Comparison of ENCODE assay signal across 2 cellular contexts in genomic region chr11:134332782-134333181, GRCh38.
TF ChIP-seq lines count a peak whose summit lies in the region.

No MANE protein-coding gene starts in this region.

TF ChIP-seq in A549, 52 proteins besides CTCF, POLR2A, EP300 and RAD21:
- TF ChIP-seq ELK1 (IDR thresholded peaks at IDR 0.05; ENCODE audit: low read depth, low read length): no peak
- TF ChIP-seq USF2 (IDR thresholded peaks at IDR 0.05): no peak
- no peak for TF ChIP-seq E2F6 (IDR thresholded peaks at IDR 0.05; ENCODE audit: borderline replicate concordance, low read depth)
- TF ChIP-seq NR3C1 (IDR thresholded peaks at IDR 0.05): no peak
- TF ChIP-seq BHLHE40 (IDR thresholded peaks at IDR 0.05; ENCODE audit: low read depth, low read length): no peak
- TF ChIP-seq FOXS1 (CRISPR knock-in tag; IDR thresholded peaks at IDR 0.05): no peak
- no peak for TF ChIP-seq HOXA7 (CRISPR knock-in tag; IDR thresholded peaks at IDR 0.05)
- TF ChIP-seq RNF2 (IDR thresholded peaks at IDR 0.05; ENCODE audit: borderline replicate concordance, low read depth): no peak
- no peak for TF ChIP-seq EHF (CRISPR knock-in tag; IDR thresholded peaks at IDR 0.05)
- no peak for TF ChIP-seq REST (IDR thresholded peaks at IDR 0.05)
- no peak for TF ChIP-seq CHD2 (IDR thresholded peaks at IDR 0.05; ENCODE audit: low read length, partially characterized antibody)

TF ChIP-seq in K562, 482 proteins besides CTCF, POLR2A, EP300 and RAD21:
- no peak for TF ChIP-seq MITF (IDR thresholded peaks at IDR 0.05)
- no peak for TF ChIP-seq ZNF551 (CRISPR knock-in tag; IDR thresholded peaks at IDR 0.05)
- no peak for TF ChIP-seq ZNF76 (CRISPR knock-in tag; IDR thresholded peaks at IDR 0.05; ENCODE audit: borderline replicate concordance)
- TF ChIP-seq SREBF1 (IDR thresholded peaks at IDR 0.05; ENCODE audit: borderline replicate concordance, low read depth, low read length): no peak
- no peak for TF ChIP-seq BRD9 (IDR thresholded peaks at IDR 0.05; ENCODE audit: low read depth, partially characterized antibody)
- TF ChIP-seq FOXM1 (IDR thresholded peaks at IDR 0.05; ENCODE audit: low read depth): no peak
- TF ChIP-seq FOXM1 (CRISPR knock-in tag; IDR thresholded peaks at IDR 0.05; ENCODE audit: low read depth): no peak
- no peak for TF ChIP-seq CREM (IDR thresholded peaks at IDR 0.05; ENCODE audit: low read depth)
- no peak for TF ChIP-seq ZNF511 (CRISPR knock-in tag; IDR thresholded peaks at IDR 0.05)
- no peak for TF ChIP-seq NFXL1 (CRISPR knock-in tag; IDR thresholded peaks at IDR 0.05)
- no peak for TF ChIP-seq BHLHE40 (IDR thresholded peaks at IDR 0.05; ENCODE audit: low read length)
- no peak for TF ChIP-seq GATA2 (CRISPR knock-in tag; IDR thresholded peaks at IDR 0.05)
- no peak for TF ChIP-seq ATF4 (CRISPR knock-in tag; IDR thresholded peaks at IDR 0.05)
- no peak for TF ChIP-seq LCOR (CRISPR knock-in tag; IDR thresholded peaks at IDR 0.05)
- TF ChIP-seq ZNF512 (tag; IDR thresholded peaks at IDR 0.05): no peak
- no peak for TF ChIP-seq ZBED1 (IDR thresholded peaks at IDR 0.05)
- no peak for TF ChIP-seq SNRNP70 (optimal IDR thresholded peaks at IDR 0.05; ENCODE audit: low read depth, low read length)
TF ChIP-seq in K562: peak in this region for 0.
